8 cellular contexts compared by ENCODE assay signal in the genomic region with DNA sequence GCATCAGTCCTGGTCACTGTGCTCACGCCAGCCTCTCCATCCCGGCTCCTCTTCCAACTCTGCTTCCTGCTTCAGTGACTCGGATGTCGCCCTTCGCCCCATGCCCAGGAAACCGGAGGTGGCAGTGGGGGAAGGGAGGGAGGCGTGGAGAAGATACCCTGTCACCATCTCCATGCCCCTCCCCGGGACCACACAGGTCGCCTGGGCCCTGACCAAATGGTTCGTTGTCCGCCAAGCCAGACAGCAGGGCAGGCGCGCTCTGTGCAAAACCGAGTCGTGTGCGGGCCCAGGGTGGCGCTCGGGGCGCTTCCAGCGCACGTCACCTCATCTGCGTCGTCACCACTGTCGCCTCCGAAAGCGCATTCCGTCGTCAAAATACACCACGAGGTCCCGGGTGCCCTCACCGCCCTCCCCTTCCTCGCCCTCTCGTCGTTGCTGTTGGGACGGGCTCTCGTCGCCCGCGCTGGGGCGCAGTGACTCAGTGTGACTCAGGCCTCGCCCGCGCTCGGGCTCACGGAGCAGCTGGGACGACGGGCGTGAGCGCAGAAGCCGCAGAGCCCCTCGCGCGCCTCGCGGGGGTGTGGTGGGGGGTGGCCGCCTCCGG. TPM values are rescaled to one million over a fixed set of nuclear protein-coding genes. Genes with fewer than 3 reads are reported as not detected.
A peak's percentile ranks its signal among the peaks of the same experiment; 100 is the strongest.
DNase-seq lines count a peak whose midpoint lies in the region; ATAC-seq, FAIRE-seq and TF ChIP-seq lines count a peak whose summit lies in the region.

No MANE protein-coding gene starts in this region.

- no peaks in the 10 kb centered on the region for H3K79me2 ChIP-seq in osteoblast (ENCODE audit: insufficient read depth, low read length)

- no peaks in the 10 kb centered on the region for H3K9me3 ChIP-seq in osteoblast (ENCODE audit: low read depth, low read length)

- no peak for ATAC-seq in HG02870 (IDR thresholded peaks at IDR 0.05; ENCODE audit: unreplicated experiment)

- peak overlapping the region; percentile 69 for H3K4me2 ChIP-seq in osteoblast (ENCODE audit: insufficient read depth, low read length)

- H3K4me1 ChIP-seq in osteoblast (ENCODE audit: insufficient read depth, low read length): peaks cover 3% of the 10 kb centered on the region

- no peak for TF ChIP-seq POLR2A in GM12892 (IDR thresholded peaks at IDR 0.05; ENCODE audit: low read depth, low read length)

- TF ChIP-seq CTCF in fibroblast of the aortic adventitia (IDR thresholded peaks at IDR 0.05; ENCODE audit: insufficient read depth, low read length) (no peak), osteoblast (IDR thresholded peaks at IDR 0.05; ENCODE audit: extremely low read depth, low read depth, low read length) (no peak)

- no peak overlapping the region for H3K27ac ChIP-seq in osteoblast (ENCODE audit: low read depth, low read length)

- H3K27me3 ChIP-seq in osteoblast (ENCODE audit: insufficient read depth, low read length): no peaks in the 10 kb centered on the region

- no peaks in the 10 kb centered on the region for H3K36me3 ChIP-seq in osteoblast (ENCODE audit: insufficient read depth, low read length)

- H4K20me1 ChIP-seq in osteoblast (ENCODE audit: insufficient read depth, low read length): no peaks in the 10 kb centered on the region

- H3K4me3 ChIP-seq in fibroblast of the aortic adventitia (ENCODE audit: low read depth, low read length) (peak overlapping the region; percentile 57), osteoblast (ENCODE audit: insufficient read depth, low read length) (peak overlapping the region; percentile 68)

- no peak for FAIRE-seq in GM12892 (lab: Jason Lieb, UNC)

- DNase-seq in COR-L47 (lab: John Stamatoyannopoulos, UW) (peak; percentile 69), NCI-H460 (ENCODE audit: extremely low read depth, low read depth) (peak; percentile 48), fibroblast of the aortic adventitia (ENCODE audit: low read depth) (peak; percentile 22), osteoblast (ENCODE audit: insufficient read length, low spot score, missing footprints) (peak; percentile 98), stromal cell of bone marrow (ENCODE audit: low read depth) (peak; percentile 31), GM12892 (ENCODE audit: insufficient read length) (no peak)
- DNase-seq in activated T-helper 1 cell treated with anti-CD3 and anti-CD28 coated beads, Interleukin-2, amount 50 U/mL, for 16 hours (ENCODE audit: low read depth in 1 of 2, low spot score in 1 of 2): peak; percentile 39 to 65

- H2AFZ ChIP-seq in osteoblast (ENCODE audit: low read length): peak overlapping the region; percentile 74

RNA-seq across cellular contexts. Expression of gene ZNF778, which starts 39.2 kb away (rescaled TPM):
- total RNA-seq in NCI-H460 (2014; rRNA removed; shearing (Covaris generic)): 6.7 and 7.1 TPM in 2 replicates
- polyA plus RNA-seq in NCI-H460 (2014; cell fraction: nucleus; rRNA removed): 0.97 and 3.5 TPM in 2 replicates
- total RNA-seq in fibroblast of the aortic adventitia (ENCODE audit: low replicate concordance) (8.0 and 13.8 TPM in 2 replicates), osteoblast (6.2 and 8.7 TPM in 2 replicates)
- 3.6 TPM for polyA plus RNA-seq in GM12892 (2012; ENCODE audit: missing spikeins)

RNA-seq across cellular contexts. Expression of gene SLC22A31, which starts 56.4 kb away (rescaled TPM):
- 0.17 TPM in 1 of 2 replicates, not detected in the other for total RNA-seq in NCI-H460 (2014; rRNA removed; shearing (Covaris generic))
- polyA plus RNA-seq in NCI-H460 (2014; cell fraction: nucleus; rRNA removed): 10.6 and 15.1 TPM in 2 replicates
- total RNA-seq in fibroblast of the aortic adventitia (ENCODE audit: low replicate concordance) (not detected in 2 replicates), osteoblast (not detected in 2 replicates)
- polyA plus RNA-seq in GM12892 (2012; ENCODE audit: missing spikeins): not detected
